In genomic region chr9:134861586-134862334, GRCh38 we compare ENCODE assay signal across 2 cellular contexts.
TF ChIP-seq lines count a peak whose summit lies in the region.

No MANE protein-coding gene starts in this region.

TF ChIP-seq in GM12878, 131 proteins besides CTCF, POLR2A, EP300 and RAD21:
- TF ChIP-seq, protein P1, sequence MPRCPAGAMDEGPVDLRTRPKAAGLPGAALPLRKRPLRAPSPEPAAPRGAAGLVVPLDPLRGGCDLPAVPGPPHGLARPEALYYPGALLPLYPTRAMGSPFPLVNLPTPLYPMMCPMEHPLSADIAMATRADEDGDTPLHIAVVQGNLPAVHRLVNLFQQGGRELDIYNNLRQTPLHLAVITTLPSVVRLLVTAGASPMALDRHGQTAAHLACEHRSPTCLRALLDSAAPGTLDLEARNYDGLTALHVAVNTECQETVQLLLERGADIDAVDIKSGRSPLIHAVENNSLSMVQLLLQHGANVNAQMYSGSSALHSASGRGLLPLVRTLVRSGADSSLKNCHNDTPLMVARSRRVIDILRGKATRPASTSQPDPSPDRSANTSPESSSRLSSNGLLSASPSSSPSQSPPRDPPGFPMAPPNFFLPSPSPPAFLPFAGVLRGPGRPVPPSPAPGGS (IDR thresholded peaks at IDR 0.05; ENCODE audit: borderline replicate concordance, insufficient read depth, low read depth, low read length, poor library complexity, severe bottlenecking) = peak; percentile 70
- TF ChIP-seq, protein P2, sequence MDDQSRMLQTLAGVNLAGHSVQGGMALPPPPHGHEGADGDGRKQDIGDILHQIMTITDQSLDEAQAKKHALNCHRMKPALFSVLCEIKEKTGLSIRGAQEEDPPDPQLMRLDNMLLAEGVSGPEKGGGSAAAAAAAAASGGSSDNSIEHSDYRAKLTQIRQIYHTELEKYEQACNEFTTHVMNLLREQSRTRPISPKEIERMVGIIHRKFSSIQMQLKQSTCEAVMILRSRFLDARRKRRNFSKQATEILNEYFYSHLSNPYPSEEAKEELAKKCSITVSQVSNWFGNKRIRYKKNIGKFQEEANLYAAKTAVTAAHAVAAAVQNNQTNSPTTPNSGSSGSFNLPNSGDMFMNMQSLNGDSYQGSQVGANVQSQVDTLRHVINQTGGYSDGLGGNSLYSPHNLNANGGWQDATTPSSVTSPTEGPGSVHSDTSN (IDR thresholded peaks at IDR 0.05; ENCODE audit: insufficient replicate concordance, low read depth, low read length) = peak; percentile 6
- TF ChIP-seq EGR1 (IDR thresholded peaks at IDR 0.05; ENCODE audit: borderline replicate concordance in 1 of 2, low read depth in 2 of 2, low read length in 2 of 2) (no peak), MEF2B (IDR thresholded peaks at IDR 0.05; ENCODE audit: partially characterized antibody, poor library complexity, severe bottlenecking) (no peak), RFX5 (IDR thresholded peaks at IDR 0.05; ENCODE audit: low read depth, low read length) (no peak), TAF1 (IDR thresholded peaks at IDR 0.05; ENCODE audit: borderline replicate concordance, low read depth, low read length) (no peak), RBBP5 (conservative IDR thresholded peaks at IDR 0.05) (no peak), NFIC (IDR thresholded peaks at IDR 0.05; ENCODE audit: low read depth, low read length) (no peak), STAT1 (conservative IDR thresholded peaks at IDR 0.05) (no peak)
- TF ChIP-seq, protein P3, sequence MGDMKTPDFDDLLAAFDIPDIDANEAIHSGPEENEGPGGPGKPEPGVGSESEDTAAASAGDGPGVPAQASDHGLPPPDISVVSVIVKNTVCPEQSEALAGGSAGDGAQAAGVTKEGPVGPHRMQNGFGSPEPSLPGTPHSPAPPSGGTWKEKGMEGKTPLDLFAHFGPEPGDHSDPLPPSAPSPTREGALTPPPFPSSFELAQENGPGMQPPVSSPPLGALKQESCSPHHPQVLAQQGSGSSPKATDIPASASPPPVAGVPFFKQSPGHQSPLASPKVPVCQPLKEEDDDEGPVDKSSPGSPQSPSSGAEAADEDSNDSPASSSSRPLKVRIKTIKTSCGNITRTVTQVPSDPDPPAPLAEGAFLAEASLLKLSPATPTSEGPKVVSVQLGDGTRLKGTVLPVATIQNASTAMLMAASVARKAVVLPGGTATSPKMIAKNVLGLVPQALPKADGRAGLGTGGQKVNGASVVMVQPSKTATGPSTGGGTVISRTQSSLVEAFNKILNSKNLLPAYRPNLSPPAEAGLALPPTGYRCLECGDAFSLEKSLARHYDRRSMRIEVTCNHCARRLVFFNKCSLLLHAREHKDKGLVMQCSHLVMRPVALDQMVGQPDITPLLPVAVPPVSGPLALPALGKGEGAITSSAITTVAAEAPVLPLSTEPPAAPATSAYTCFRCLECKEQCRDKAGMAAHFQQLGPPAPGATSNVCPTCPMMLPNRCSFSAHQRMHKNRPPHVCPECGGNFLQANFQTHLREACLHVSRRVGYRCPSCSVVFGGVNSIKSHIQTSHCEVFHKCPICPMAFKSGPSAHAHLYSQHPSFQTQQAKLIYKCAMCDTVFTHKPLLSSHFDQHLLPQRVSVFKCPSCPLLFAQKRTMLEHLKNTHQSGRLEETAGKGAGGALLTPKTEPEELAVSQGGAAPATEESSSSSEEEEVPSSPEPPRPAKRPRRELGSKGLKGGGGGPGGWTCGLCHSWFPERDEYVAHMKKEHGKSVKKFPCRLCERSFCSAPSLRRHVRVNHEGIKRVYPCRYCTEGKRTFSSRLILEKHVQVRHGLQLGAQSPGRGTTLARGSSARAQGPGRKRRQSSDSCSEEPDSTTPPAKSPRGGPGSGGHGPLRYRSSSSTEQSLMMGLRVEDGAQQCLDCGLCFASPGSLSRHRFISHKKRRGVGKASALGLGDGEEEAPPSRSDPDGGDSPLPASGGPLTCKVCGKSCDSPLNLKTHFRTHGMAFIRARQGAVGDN (IDR thresholded peaks at IDR 0.05) = no peak

TF ChIP-seq in liver, 16 proteins besides CTCF, POLR2A, EP300 and RAD21:
- TF ChIP-seq ZBTB33 (IDR thresholded peaks at IDR 0.05) (no peak), NR2F2 (IDR thresholded peaks at IDR 0.05) (peak; percentile 45)
